1 cellular context compared by ENCODE assay signal in the genomic region with DNA sequence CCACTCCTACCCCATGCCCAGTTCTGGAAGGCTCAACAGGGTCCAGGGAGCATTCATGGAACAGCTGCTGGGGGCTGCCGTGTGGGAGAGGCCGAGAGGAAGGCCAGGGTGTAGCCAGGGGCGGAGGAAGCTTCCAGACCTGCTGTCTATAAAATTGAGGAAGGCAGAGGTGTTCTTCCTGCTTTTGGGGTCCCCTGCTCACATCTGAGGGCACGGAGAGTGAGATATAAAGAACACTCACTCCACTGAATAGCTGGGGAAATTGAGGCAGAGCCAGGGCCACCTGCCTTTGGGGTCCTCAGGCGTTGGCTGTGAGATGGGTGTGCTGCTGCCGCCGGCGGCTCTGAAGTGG.
TF ChIP-seq lines count a peak whose summit lies in the region.

No MANE protein-coding gene starts in this region.

TF ChIP-seq in H1, 55 proteins besides CTCF, POLR2A, EP300 and RAD21:
- TF ChIP-seq KDM5A (IDR thresholded peaks at IDR 0.05; ENCODE audit: low read length) (no peak), ZNF274 (IDR thresholded peaks at IDR 0.05; ENCODE audit: borderline replicate concordance, extremely low read depth, low read length) (no peak), SP4 (IDR thresholded peaks at IDR 0.05; ENCODE audit: low read length) (no peak), BCL11A (IDR thresholded peaks at IDR 0.05; ENCODE audit: low read depth in 2 of 2, low read length in 2 of 2) (no peak)
- TF ChIP-seq, protein P1, sequence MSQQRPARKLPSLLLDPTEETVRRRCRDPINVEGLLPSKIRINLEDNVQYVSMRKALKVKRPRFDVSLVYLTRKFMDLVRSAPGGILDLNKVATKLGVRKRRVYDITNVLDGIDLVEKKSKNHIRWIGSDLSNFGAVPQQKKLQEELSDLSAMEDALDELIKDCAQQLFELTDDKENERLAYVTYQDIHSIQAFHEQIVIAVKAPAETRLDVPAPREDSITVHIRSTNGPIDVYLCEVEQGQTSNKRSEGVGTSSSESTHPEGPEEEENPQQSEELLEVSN (IDR thresholded peaks at IDR 0.05), result no peak
